ENCODE assay signal across 34 cellular contexts in genomic region chr4:125546272-125546671, GRCh38.
"Had no signal": no experiment of that assay in that cellular context is flagged by ENCODE, and none has a peak within 500 bp of the region (broad histone marks: within the 10 kb centered on the region; RNA-seq: fewer than 3 reads in every experiment).

No MANE protein-coding gene starts in this region.

- H3K27ac ChIP-seq: brain microvascular endothelial cell, esophagus muscularis mucosa, foreskin keratinocyte, gastrocnemius medialis, VCaP had no signal

- DNase-seq: activated B cell treated with CpG ODN at 0.5 μM for 24 hours; activated CD4-positive, alpha-beta T cell treated with anti-CD3 and anti-CD28 coated beads for 48 hours; activated CD4-positive, alpha-beta T cell treated with anti-CD3 and anti-CD28 coated beads, Interleukin-2, amount 50 U/mL, for 1 hour; activated CD4-positive, alpha-beta T cell treated with anti-CD3 and anti-CD28 coated beads, Interleukin-2, amount 50 U/mL, for 48 hours; activated CD8-positive, alpha-beta memory T cell treated with anti-CD3 and anti-CD28 coated beads for 24 hours; activated CD8-positive, alpha-beta T cell treated with anti-CD3 and anti-CD28 coated beads for 36 hours; activated effector memory CD4-positive, alpha-beta T cell treated with Interleukin-2 at 50 U/mL for 16 hours; activated gamma-delta T cell treated with Interleukin-2 at 50 U/mL for 16 hours; activated naive CD4-positive, alpha-beta T cell treated with anti-CD3 and anti-CD28 coated beads, Interleukin-2, amount 50 U/mL, for 16 hours; activated naive CD4-positive, alpha-beta T cell treated with Interleukin-2 at 50 U/mL for 16 hours; activated T-cell treated with anti-CD3 and anti-CD28 coated beads, Interleukin-2, amount 50 U/mL, for 4 hours; amniotic stem cell; anterior cingulate cortex; brain microvascular endothelial cell; cortex of kidney; dermis blood vessel endothelial cell; effector CD4-positive, alpha-beta T cell; effector memory CD8-positive, alpha-beta T cell; erythroblast; foreskin keratinocyte; gastrocnemius medialis; glutamatergic neuron; T-helper 1 cell; T-helper 17 cell; T1000 had no signal

- H3K9me3 ChIP-seq: esophagus muscularis mucosa, gastrocnemius medialis had no signal

- H3K4me1 Mint-ChIP-seq: activated B cell treated with CpG ODN at 0.5 μM for 24 hours; activated T-helper 17 cell treated with anti-CD3 and anti-CD28 coated beads, Interleukin-2, amount 50 U/mL, for 72 hours; central memory CD8-positive, alpha-beta T cell; T-helper 17 cell had no signal

- H3K4me3 ChIP-seq: esophagus muscularis mucosa, gastrocnemius medialis had no signal

- H3K27ac Mint-ChIP-seq: activated B cell treated with CpG ODN at 0.5 μM for 24 hours; activated CD8-positive, alpha-beta T cell treated with anti-CD3 and anti-CD28 coated beads for 36 hours; activated naive CD8-positive, alpha-beta T cell; activated T-helper 17 cell treated with anti-CD3 and anti-CD28 coated beads, Interleukin-2, amount 50 U/mL, for 72 hours; effector memory CD8-positive, alpha-beta T cell; T-helper 17 cell; T-helper 2 cell treated with Interferon-gamma antibody and Interleukin-4, amounts not matched to agents 5 μg/mL and 100 μg/mL, for 36 hours had no signal

- H3K27me3 Mint-ChIP-seq: activated B cell treated with CpG ODN at 0.5 μM for 24 hours; activated CD8-positive, alpha-beta T cell treated with anti-CD3 and anti-CD28 coated beads for 36 hours; activated naive CD8-positive, alpha-beta T cell; activated T-helper 17 cell treated with anti-CD3 and anti-CD28 coated beads, Interleukin-2, amount 50 U/mL, for 72 hours; central memory CD8-positive, alpha-beta T cell; effector memory CD8-positive, alpha-beta T cell; T-helper 17 cell had no signal

- H3K4me3 Mint-ChIP-seq: activated B cell treated with CpG ODN at 0.5 μM for 24 hours; activated CD8-positive, alpha-beta T cell treated with anti-CD3 and anti-CD28 coated beads for 36 hours; activated naive CD8-positive, alpha-beta T cell; activated T-cell treated with anti-CD3 and anti-CD28 coated beads, Interleukin-2, amount 50 U/mL, for 4 hours; activated T-helper 17 cell treated with anti-CD3 and anti-CD28 coated beads, Interleukin-2, amount 50 U/mL, for 72 hours; central memory CD8-positive, alpha-beta T cell; effector memory CD8-positive, alpha-beta T cell; T-helper 17 cell; T-helper 2 cell treated with Interferon-gamma antibody and Interleukin-4, amounts not matched to agents 5 μg/mL and 100 μg/mL, for 36 hours had no signal

- H3K36me3 ChIP-seq: brain microvascular endothelial cell, esophagus muscularis mucosa, gastrocnemius medialis had no signal

- H3K27me3 ChIP-seq: brain microvascular endothelial cell, esophagus muscularis mucosa, foreskin keratinocyte, gastrocnemius medialis had no signal

- H3K9me3 Mint-ChIP-seq: activated B cell treated with CpG ODN at 0.5 μM for 24 hours; activated CD8-positive, alpha-beta T cell treated with anti-CD3 and anti-CD28 coated beads for 36 hours had no signal

- H3K4me1 ChIP-seq: esophagus muscularis mucosa, foreskin keratinocyte, gastrocnemius medialis had no signal

- H3K36me3 Mint-ChIP-seq: activated naive CD8-positive, alpha-beta T cell had no signal

- FAIRE-seq: astrocyte, bronchial epithelial cell, colon had no signal
